In genomic region chr20:884983-885952, GRCh38 we compare ENCODE assay signal across 10 cellular contexts. TPM values are rescaled to one million over a fixed set of nuclear protein-coding genes. Genes with fewer than 3 reads are reported as not detected.
DNase-seq lines count a peak whose midpoint lies in the region; ATAC-seq and TF ChIP-seq lines count a peak whose summit lies in the region.
"Had no signal": no experiment of that assay in that cellular context is flagged by ENCODE, and none has a peak within 500 bp of the region (broad histone marks: within the 10 kb centered on the region; RNA-seq: fewer than 3 reads in every experiment).

No MANE protein-coding gene starts in this region.

- peak; percentile 52 for TF ChIP-seq CTCF in neural progenitor cell (IDR thresholded peaks at IDR 0.05)

- DNase-seq in DMS153 (lab: John Stamatoyannopoulos, UW) (peak; percentile 25), NCI-H1436 (lab: John Stamatoyannopoulos, UW) (peak; percentile 62), fibroblast of peridontal ligament (ENCODE audit: extremely low read depth) (peak; percentile 57), neural progenitor cell (ENCODE audit: low spot score) (peak; percentile 94), activated gamma-delta T cell treated with Interleukin-2 at 50 U/mL for 16 hours (no peak)

- no peaks in the 10 kb centered on the region for H3K79me2 ChIP-seq in neural progenitor cell (ENCODE audit: low read depth)

- H3K4me1 Mint-ChIP-seq in neural progenitor cell: no peaks in the 10 kb centered on the region

- no peaks in the 10 kb centered on the region for H3K9me3 ChIP-seq in neural progenitor cell (ENCODE audit: low read depth)

- no peak overlapping the region for H3K4me3 ChIP-seq in neural progenitor cell
- H3K4me3 ChIP-seq: skin epidermis had no signal

- no peaks in the 10 kb centered on the region for H3K36me3 Mint-ChIP-seq in neural progenitor cell

- H3K4me3 Mint-ChIP-seq in neural progenitor cell: no peak overlapping the region

- no peak overlapping the region for H2AFZ ChIP-seq in neural progenitor cell (replicated peaks)

- no peaks in the 10 kb centered on the region for H3K36me3 ChIP-seq in neural progenitor cell

- H3K27ac ChIP-seq in neural progenitor cell: no peak overlapping the region
- H3K27ac ChIP-seq: skin epidermis had no signal

- peaks cover 19% of the 10 kb centered on the region for H3K27me3 ChIP-seq in neural progenitor cell

- H4K20me1 ChIP-seq in neural progenitor cell (ENCODE audit: low read depth): peaks cover 12% of the 10 kb centered on the region

- ATAC-seq in HG03108 (IDR thresholded peaks at IDR 0.05; ENCODE audit: unreplicated experiment) (no peak), GM21737 (IDR thresholded peaks at IDR 0.05; ENCODE audit: unreplicated experiment) (no peak), GM21526 (IDR thresholded peaks at IDR 0.05; ENCODE audit: low FRiP score, unreplicated experiment) (no peak)

- H3F3A ChIP-seq in neural progenitor cell (ENCODE audit: low read depth): no peaks in the 10 kb centered on the region

- H3K27me3 Mint-ChIP-seq in neural progenitor cell (ENCODE audit: insufficient read depth, low read depth): peaks cover 11% of the 10 kb centered on the region

- H3K9ac ChIP-seq in neural progenitor cell: no peak overlapping the region

- H3K4me2 ChIP-seq in neural progenitor cell: peak overlapping the region; percentile 54

- H3K27ac Mint-ChIP-seq in neural progenitor cell: no peak overlapping the region

- H3K9me3 Mint-ChIP-seq in neural progenitor cell: no peaks in the 10 kb centered on the region

- H3K4me1 ChIP-seq in neural progenitor cell: peaks cover 3% of the 10 kb centered on the region

RNA-seq across cellular contexts. Expression of gene ANGPT4, which starts 30.9 kb away (rescaled TPM):
- total RNA-seq in neural progenitor cell (ENCODE audit: low replicate concordance): 0.06 and 0.19 TPM in 2 replicates
- total RNA-seq: T-helper 1 cell treated with Interleukin-12 subunit alpha and Interleukin-12 subunit beta and Interleukin-4 antibody, amounts not matched to agents 30 ng/mL and 1 ng/mL, for 36 hours had no signal

RNA-seq across cellular contexts. Expression of gene FAM110A, which starts 51.8 kb away (rescaled TPM):
- 2.9 and 9.1 TPM in 2 replicates for total RNA-seq in neural progenitor cell (ENCODE audit: low replicate concordance)
